ENCODE assay signal across 16 cellular contexts in genomic region chr4:173821851-173822250, GRCh38.
A peak's percentile ranks its signal among the peaks of the same experiment; 100 is the strongest.
DNase-seq lines count a peak whose midpoint lies in the region; ATAC-seq and TF ChIP-seq lines count a peak whose summit lies in the region.
"Had no signal": no experiment of that assay in that cellular context is flagged by ENCODE, and none has a peak within 500 bp of the region (broad histone marks: within the 10 kb centered on the region; RNA-seq: fewer than 3 reads in every experiment).

No MANE protein-coding gene starts in this region.

- H3K4me3 ChIP-seq in AG10803 (ENCODE audit: low read length) (no peak overlapping the region), HFF-Myc (replicated peaks; ENCODE audit: low read depth, low read length) (no peak overlapping the region)
- H3K4me3 ChIP-seq: HAP-1, Peyer's patch had no signal

- DNase-seq in AG10803 (ENCODE audit: low read depth) (peak; percentile 67), HFF-Myc (ENCODE audit: extremely low read depth, low read depth) (peak; percentile 22), fibroblast of peridontal ligament (ENCODE audit: extremely low read depth) (peak; percentile 26), NCI-H774 (lab: John Stamatoyannopoulos, UW) (no peak), foreskin melanocyte (no peak)
- no peak for DNase-seq in activated CD4-positive, alpha-beta T cell treated with anti-CD3 and anti-CD28 coated beads, Interleukin-2, amount 50 U/mL, for 4 hours
- DNase-seq: DMS79; Kasumi-1; NCI-H1105; NCI-H1694; NCI-H2081 treated with DMSO at 0.1 percent for 48 hours; NK-92 treated with Interleukin-12 subunit alpha and Interleukin-12 subunit beta, amount 100 ng/mL, for 24 hours; Peyer's patch had no signal

- no peak for ATAC-seq in HG03521 (IDR thresholded peaks at IDR 0.05; ENCODE audit: unreplicated experiment)
- ATAC-seq: Right ventricle myocardium inferior had no signal

- TF ChIP-seq CTCF in AG10803 (conservative IDR thresholded peaks at IDR 0.05; ENCODE audit: low read length) (no peak), HFF-Myc (IDR thresholded peaks at IDR 0.05; ENCODE audit: low read depth, low read length, missing control alignments) (no peak)

Comparison
In these comparisons a context has a peak if more than half of its experiments do, and no peak if none do; other contexts are left out.
1. DNase-seq: peak in AG10803 (single experiment), HFF-Myc (single experiment) and fibroblast of peridontal ligament (single experiment); none in NCI-H774 (single experiment), activated CD4-positive, alpha-beta T cell treated with anti-CD3 and anti-CD28 coated beads, Interleukin-2, amount 50 U/mL, for 4 hours (0 of 2) and foreskin melanocyte (single experiment).